12 cellular contexts compared by ENCODE assay signal in the genomic region with DNA sequence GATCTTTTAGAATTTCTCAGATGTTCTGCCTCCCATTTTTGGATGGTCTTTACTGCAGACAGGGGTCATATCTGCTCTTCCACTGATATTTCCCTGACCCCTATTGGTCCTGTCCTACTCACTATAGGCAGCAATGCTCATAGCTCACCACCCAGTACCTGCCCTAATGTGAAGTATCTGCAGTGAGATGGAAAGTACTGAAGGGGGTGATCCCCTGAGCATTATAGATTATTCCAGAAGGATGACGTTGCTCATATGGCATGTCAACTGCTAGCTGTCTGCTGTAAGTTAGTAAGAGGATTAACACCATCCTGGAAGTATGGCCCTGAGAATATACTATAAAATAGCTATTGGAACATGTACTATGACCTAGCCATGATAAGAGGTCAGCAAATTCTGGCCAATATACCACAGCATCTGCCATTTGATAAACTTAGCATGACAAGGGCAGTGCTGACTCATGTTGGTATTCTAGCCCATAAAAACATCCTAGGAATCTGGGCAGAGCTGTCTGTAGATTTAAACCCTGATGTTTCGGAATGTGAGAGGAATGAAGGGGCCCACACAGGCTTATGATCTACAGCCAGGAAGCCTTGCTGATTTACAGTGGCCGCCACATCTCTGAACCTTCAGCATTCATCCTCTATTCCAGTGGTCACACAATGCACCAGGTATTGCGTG.
DNase-seq lines count a peak whose midpoint lies in the region; ATAC-seq, FAIRE-seq and TF ChIP-seq lines count a peak whose summit lies in the region.
"Had no signal": no experiment of that assay in that cellular context is flagged by ENCODE, and none has a peak within 500 bp of the region (broad histone marks: within the 10 kb centered on the region; RNA-seq: fewer than 3 reads in every experiment).

No MANE protein-coding gene starts in this region.

- no peak overlapping the region for H4K91ac ChIP-seq in H1 (replicated peaks; ENCODE audit: insufficient read length, low read length)

- no peak overlapping the region for H3K9ac ChIP-seq in H1 (replicated peaks in 1 of 4; ENCODE audit: extremely low read depth in 1 of 4, low read depth in 3 of 4, low read length in 3 of 4)

- H4K5ac ChIP-seq in H1 (ENCODE audit: insufficient read length, low read depth, low read length) = no peak overlapping the region

- FAIRE-seq in H1 (lab: Jason Lieb, UNC) = no peak

- H3K4me1 Mint-ChIP-seq in activated T-helper 17 cell treated with anti-CD3 and anti-CD28 coated beads, Interleukin-2, amount 50 U/mL, for 72 hours = no peaks in the 10 kb centered on the region
- H3K4me1 Mint-ChIP-seq: memory B cell had no signal

- H2BK20ac ChIP-seq in H1 (ENCODE audit: low read length) = 0 out of 2 replicates have a peak overlapping the region, but pooled peaks have one; percentile 15

- peak overlapping the region; percentile 86 for H2BK12ac ChIP-seq in H1 (ENCODE audit: low read depth, low read length)

- H3K4me2 ChIP-seq in H1 (ENCODE audit: insufficient read depth in 1 of 2, low read depth in 2 of 2, low read length in 2 of 2) = peak overlapping the region; percentile 33 to 71; a peak in 3 of 4 replicates

- H3K36me3 ChIP-seq in H1 (ENCODE audit: control insufficient read depth in 2 of 4, insufficient read depth in 4 of 4, low read length in 3 of 4) = no peaks in the 10 kb centered on the region

- no peak for TF ChIP-seq POLR2A in H1 (IDR thresholded peaks at IDR 0.05; ENCODE audit: control extremely low read depth in 1 of 2, low read depth in 2 of 2, low read length in 2 of 2)

- no peak for TF ChIP-seq EP300 in H1 (IDR thresholded peaks at IDR 0.05; ENCODE audit: borderline replicate concordance in 1 of 2, low read depth in 2 of 2, low read length in 2 of 2)

- H3K27ac Mint-ChIP-seq in activated T-helper 17 cell treated with anti-CD3 and anti-CD28 coated beads, Interleukin-2, amount 50 U/mL, for 72 hours = no peak overlapping the region
- H3K27ac Mint-ChIP-seq: memory B cell had no signal

- H2BK5ac ChIP-seq in H1 (ENCODE audit: low read depth, low read length) = no peak overlapping the region; the same call in 1 of the 2 replicates

- no peak for TF ChIP-seq CTCF in H1 (IDR thresholded peaks at IDR 0.05; ENCODE audit: control extremely low read depth in 1 of 3, insufficient read depth in 1 of 3, low read depth in 1 of 3, low read length in 3 of 3)

- H2BK120ac ChIP-seq in H1 (replicated peaks; ENCODE audit: low read depth, low read length) = peak overlapping the region; percentile 76

- no peaks in the 10 kb centered on the region for H4K20me1 ChIP-seq in H1 (replicated peaks in 1 of 2; ENCODE audit: control insufficient read depth in 1 of 2, insufficient read depth in 2 of 2, low read length in 2 of 2)

- H3K4me3 Mint-ChIP-seq in activated T-helper 17 cell treated with anti-CD3 and anti-CD28 coated beads, Interleukin-2, amount 50 U/mL, for 72 hours = no peak overlapping the region
- H3K4me3 Mint-ChIP-seq: brain, memory B cell had no signal

- no peak overlapping the region for H3K23ac ChIP-seq in H1 (ENCODE audit: insufficient read length)

- no peaks in the 10 kb centered on the region for H3K9me3 Mint-ChIP-seq in activated T-helper 17 cell treated with anti-CD3 and anti-CD28 coated beads, Interleukin-2, amount 50 U/mL, for 72 hours
- H3K9me3 Mint-ChIP-seq: memory B cell had no signal

- H3K27me3 Mint-ChIP-seq in activated T-helper 17 cell treated with anti-CD3 and anti-CD28 coated beads, Interleukin-2, amount 50 U/mL, for 72 hours = no peaks in the 10 kb centered on the region
- H3K27me3 Mint-ChIP-seq: brain, memory B cell had no signal

- H3K18ac ChIP-seq in H1 (ENCODE audit: extremely low read depth, low read length) = no peak overlapping the region

- no peak overlapping the region for H4K8ac ChIP-seq in H1 (ENCODE audit: extremely low read depth, insufficient read depth, low read length)

- H3K79me2 ChIP-seq in H1 (ENCODE audit: control insufficient read depth in 1 of 2, insufficient read depth in 2 of 2, low read length in 2 of 2) = no peaks in the 10 kb centered on the region

- CTCF ChIA-PET in H1 (lab: Charles Lee; ENCODE audit: partially characterized antibody) = interaction anchor here (0.6 to 1.2 kb wide), 2 partner anchors 22 to 581 kb away, joined by 3 read pairs; no protein-coding TSS in a partner anchor

- no peak overlapping the region for H3K4me3 ChIP-seq in H1 (ENCODE audit: extremely low read depth in 1 of 4, insufficient read depth in 2 of 4, low read depth in 3 of 4, low read length in 4 of 4)

- POLR2A ChIA-PET in H1 (lab: Charles Lee; ENCODE audit: partially characterized antibody) = no interaction called here

- no peaks in the 10 kb centered on the region for H3K9me3 ChIP-seq in H1 (ENCODE audit: insufficient read depth in 2 of 2, low read depth in 1 of 2, low read length in 1 of 2)

- TF ChIP-seq RAD21 in H1 (IDR thresholded peaks at IDR 0.05 in 1 of 2, conservative IDR thresholded peaks at IDR 0.05 in 1 of 2; ENCODE audit: low read depth in 2 of 2, low read length in 2 of 2) = no peak

- no peak overlapping the region for H2BK15ac ChIP-seq in H1 (ENCODE audit: low read length)

- no peaks in the 10 kb centered on the region for H3K27me3 ChIP-seq in H1 (replicated peaks in 1 of 4; ENCODE audit: control insufficient read depth in 3 of 4, extremely low read depth in 1 of 4, insufficient read depth in 3 of 4, low read length in 3 of 4)

- H3K79me1 ChIP-seq in H1 (ENCODE audit: low read depth, low read length) = no peaks in the 10 kb centered on the region

- WGBS in H1 (ENCODE audit: extremely low coverage in 1 of 2, insufficient coverage in 1 of 2, insufficient read length in 1 of 2, insufficient replicate concordance in 2 of 2, low coverage in 1 of 2, low lambda C conversion rate in 2 of 2, missing lambda C conversion rate in 1 of 2), 2 experiments = 79% methylated on average over 4 of the region's 4 CpGs; no CpG with 5 or more reads in 1 of the 2 experiments

- peak overlapping the region; percentile 69; the same call in 1 of the 2 replicates for H2AK5ac ChIP-seq in H1 (ENCODE audit: low read depth, low read length)

- no peak overlapping the region for H2AFZ ChIP-seq in H1 (ENCODE audit: low read length)

- no peak overlapping the region for H3K4ac ChIP-seq in H1 (replicated peaks; ENCODE audit: insufficient read length, low read depth, low read length)

- H3K14ac ChIP-seq in H1 (ENCODE audit: insufficient read length) = no peak overlapping the region

- peaks cover 2 to 17% (median 8%) of the 10 kb centered on the region in 4 experiments; a peak in 5 of 7 replicates for H3K4me1 ChIP-seq in H1 (replicated peaks in 1 of 4; ENCODE audit: control insufficient read depth in 3 of 4, insufficient read depth in 4 of 4, low read length in 3 of 4)

- H3K56ac ChIP-seq in H1 (replicated peaks; ENCODE audit: insufficient read length, low read depth, low read length) = no peak overlapping the region

- no peak for ATAC-seq in activated T-helper 17 cell treated with anti-CD3 and anti-CD28 coated beads, Interleukin-2, amount 50 U/mL, for 72 hours (replicated peaks)
- ATAC-seq in HG02840 (IDR thresholded peaks at IDR 0.05; ENCODE audit: low FRiP score, unreplicated experiment) = no peak
- no peak for ATAC-seq in HG02852 (IDR thresholded peaks at IDR 0.05; ENCODE audit: unreplicated experiment)

- peak; percentile 91 for DNase-seq in EH (ENCODE audit: low read depth)
- peak; percentile 85 for DNase-seq in LHCN-M2 (ENCODE audit: low read depth)
- peak in 1 of 2 experiments; percentile 17 for DNase-seq in H1 (ENCODE audit: low read depth in 1 of 2, low spot score in 2 of 2)
- DNase-seq in myocyte (ENCODE audit: low read depth) = peak; percentile 87
- DNase-seq in germinal center (ENCODE audit: low spot score) = no peak
- DNase-seq: NCI-H1048, NCI-H774 had no signal

- no peak overlapping the region for H3K27ac ChIP-seq in H1 (ENCODE audit: low read depth, low read length)

- no peaks in the 10 kb centered on the region for H3K36me3 Mint-ChIP-seq in activated T-helper 17 cell treated with anti-CD3 and anti-CD28 coated beads, Interleukin-2, amount 50 U/mL, for 72 hours (ENCODE audit: low read depth)
- H3K36me3 Mint-ChIP-seq: brain, memory B cell had no signal

- H3K23me2 ChIP-seq in H1 (ENCODE audit: low read depth, low read length) = no peaks in the 10 kb centered on the region

TF ChIP-seq in H1, 55 proteins besides CTCF, POLR2A, EP300 and RAD21:
- TF ChIP-seq SP1 (IDR thresholded peaks at IDR 0.05; ENCODE audit: low read depth, low read length) = peak; percentile 56; the same call in 1 of the 2 replicates
- peak; percentile 74; the same call in 1 of the 2 replicates for TF ChIP-seq JUND (IDR thresholded peaks at IDR 0.05; ENCODE audit: low read length)
- TF ChIP-seq TEAD4 (IDR thresholded peaks at IDR 0.05; ENCODE audit: low read depth, low read length) = peak; percentile 85
- TF ChIP-seq, protein P1, sequence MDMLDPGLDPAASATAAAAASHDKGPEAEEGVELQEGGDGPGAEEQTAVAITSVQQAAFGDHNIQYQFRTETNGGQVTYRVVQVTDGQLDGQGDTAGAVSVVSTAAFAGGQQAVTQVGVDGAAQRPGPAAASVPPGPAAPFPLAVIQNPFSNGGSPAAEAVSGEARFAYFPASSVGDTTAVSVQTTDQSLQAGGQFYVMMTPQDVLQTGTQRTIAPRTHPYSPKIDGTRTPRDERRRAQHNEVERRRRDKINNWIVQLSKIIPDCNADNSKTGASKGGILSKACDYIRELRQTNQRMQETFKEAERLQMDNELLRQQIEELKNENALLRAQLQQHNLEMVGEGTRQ (IDR thresholded peaks at IDR 0.05; ENCODE audit: low read length) = no peak
- TF ChIP-seq EGR1 (IDR thresholded peaks at IDR 0.05; ENCODE audit: borderline replicate concordance, low read depth, low read length) = no peak
- peak; percentile 20 for TF ChIP-seq NANOG (IDR thresholded peaks at IDR 0.05; ENCODE audit: insufficient read depth, low read depth, low read length, poor library complexity, severe bottlenecking)
- peak; percentile 90 for TF ChIP-seq BACH1 (IDR thresholded peaks at IDR 0.05; ENCODE audit: low read length)
- peak; percentile 87 for TF ChIP-seq MAFK (IDR thresholded peaks at IDR 0.05; ENCODE audit: low read depth, low read length)
